In genomic region chr14:37585971-37586759, GRCh38 we compare ENCODE assay signal across 17 cellular contexts. TPM values are rescaled to one million over a fixed set of nuclear protein-coding genes. Genes with fewer than 3 reads are reported as not detected.
A peak's percentile ranks its signal among the peaks of the same experiment; 100 is the strongest.
DNase-seq lines count a peak whose midpoint lies in the region; ATAC-seq and TF ChIP-seq lines count a peak whose summit lies in the region.
"Had no signal": no experiment of that assay in that cellular context is flagged by ENCODE, and none has a peak within 500 bp of the region (broad histone marks: within the 10 kb centered on the region; RNA-seq: fewer than 3 reads in every experiment).

No MANE protein-coding gene starts in this region.

- H3K4me1 ChIP-seq in esophagus squamous epithelium = peaks cover 0 to 54% (median 14%) of the 10 kb centered on the region in 3 donors
- H3K4me1 ChIP-seq: parathyroid adenoma had no signal

- intact Hi-C loops in esophagus squamous epithelium (cut with DNase I) = no loop called here

- H3K4me3 ChIP-seq in esophagus squamous epithelium = peak overlapping the region in 2 of 4 donors; percentile 55 to 60
- H3K4me3 ChIP-seq: esophagus muscularis mucosa, MG63 had no signal

- H3K27ac ChIP-seq in esophagus squamous epithelium = peak overlapping the region; percentile 88 to 95 (median 90)
- H3K27ac ChIP-seq: esophagus muscularis mucosa, parathyroid adenoma had no signal

- no peak for ATAC-seq in GM19397 (IDR thresholded peaks at IDR 0.05; ENCODE audit: unreplicated experiment)
- no peak for ATAC-seq in HG03439 (IDR thresholded peaks at IDR 0.05; ENCODE audit: unreplicated experiment)
- ATAC-seq in HG02623 (IDR thresholded peaks at IDR 0.05; ENCODE audit: unreplicated experiment) = no peak
- ATAC-seq: activated CD8-positive, alpha-beta T cell treated with anti-CD3 and anti-CD28 coated beads for 36 hours; Panc1 had no signal

- peaks cover 0 to 94% (median 10%) of the 10 kb centered on the region in 4 donors for H3K27me3 ChIP-seq in esophagus squamous epithelium

- H3K36me3 ChIP-seq in esophagus squamous epithelium = no peaks in the 10 kb centered on the region
- H3K36me3 ChIP-seq: esophagus muscularis mucosa, MG63 had no signal

- TF ChIP-seq CTCF in GM10266 (IDR thresholded peaks at IDR 0.05; ENCODE audit: control insufficient read depth, insufficient read depth, low read depth, missing control alignments) (no peak), esophagus squamous epithelium (IDR thresholded peaks at IDR 0.05) (no peak)

- DNase-seq in GM10266 (ENCODE audit: extremely low spot score) = peak; percentile 8
- peak; percentile 38 for DNase-seq in NCI-H2196 treated with DMSO at 0.1 percent for 48 hours (lab: John Stamatoyannopoulos, UW; ENCODE audit: unreplicated experiment)
- DNase-seq in esophagus squamous epithelium (lab: John Stamatoyannopoulos, UW) = no peak
- peak; percentile 28 for DNase-seq in retina
- DNase-seq in NCI-H2107 (lab: John Stamatoyannopoulos, UW) = no peak
- DNase-seq: activated CD8-positive, alpha-beta T cell treated with anti-CD3 and anti-CD28 coated beads for 36 hours; C1 segment of cervical spinal cord; head of caudate nucleus; MG63; NCI-H446 treated with DMSO at 0.1 percent for 48 hours had no signal

- TF ChIP-seq POLR2A in esophagus squamous epithelium (IDR thresholded peaks at IDR 0.05) = no peak

- H3K9me3 ChIP-seq in esophagus squamous epithelium = no peaks in the 10 kb centered on the region
- H3K9me3 ChIP-seq: esophagus muscularis mucosa, MG63 had no signal

- 6 to 12% methylated on average over 9 of the region's 9 CpGs for WGBS in esophagus squamous epithelium, 2 donors

RNA-seq across cellular contexts. Expression of gene FOXA1, which starts 8.9 kb away (rescaled TPM):
- total RNA-seq in esophagus squamous epithelium = 10 to 100 TPM; 27.7 to 34.4 (median 29.1) TPM
- total RNA-seq: activated CD8-positive, alpha-beta T cell treated with anti-CD3 and anti-CD28 coated beads for 36 hours had no signal

RNA-seq across cellular contexts. Expression of gene TTC6, which starts 9.3 kb away (rescaled TPM):
- 1 to 10 TPM in 3 of 4 donors, under 1 TPM in 1; 0.82 to 8.4 (median 3.5) TPM for total RNA-seq in esophagus squamous epithelium
- total RNA-seq: activated CD8-positive, alpha-beta T cell treated with anti-CD3 and anti-CD28 coated beads for 36 hours; esophagus muscularis mucosa; mononuclear cell had no signal

Comparison
In these comparisons a context has a peak if more than half of its experiments do, and no peak if none do; other contexts are left out.
1. DNase-seq: peak in GM10266 (single experiment), NCI-H2196 treated with DMSO at 0.1 percent for 48 hours (single experiment) and retina (single experiment); none in esophagus squamous epithelium (single experiment) and NCI-H2107 (single experiment).